In genomic region chr6:34476941-34477340, GRCh38 we compare ENCODE assay signal across 21 cellular contexts. TPM values are rescaled to one million over a fixed set of nuclear protein-coding genes. Genes with fewer than 3 reads are reported as not detected.
"Had no signal": no experiment of that assay in that cellular context is flagged by ENCODE, and none has a peak within 500 bp of the region (broad histone marks: within the 10 kb centered on the region; RNA-seq: fewer than 3 reads in every experiment).

No MANE protein-coding gene starts in this region.

- H3K4me3 ChIP-seq: dorsolateral prefrontal cortex, esophagus muscularis mucosa, gastrocnemius medialis, left ventricle myocardium inferior, sigmoid colon, smooth muscle cell, thyroid gland had no signal

- H3K9me3 ChIP-seq: gastrocnemius medialis, sigmoid colon, thyroid gland had no signal

- H3K27me3 ChIP-seq: dorsolateral prefrontal cortex, esophagus muscularis mucosa, gastrocnemius medialis, sigmoid colon, thyroid gland had no signal

- H3K4me1 ChIP-seq: esophagus muscularis mucosa, gastrocnemius medialis, left ventricle myocardium inferior, sigmoid colon, thyroid gland had no signal

- H3K4me2 ChIP-seq: smooth muscle cell had no signal

- H3K36me3 ChIP-seq: esophagus muscularis mucosa, gastrocnemius medialis, left ventricle myocardium inferior, sigmoid colon, thyroid gland had no signal

- FAIRE-seq: TTC549 had no signal

- H3K27ac ChIP-seq: dorsolateral prefrontal cortex, esophagus muscularis mucosa, gastrocnemius medialis, left ventricle myocardium inferior, sigmoid colon, thyroid gland had no signal

- DNase-seq: activated CD4-positive, alpha-beta T cell treated with anti-CD3 and anti-CD28 coated beads for 1 hour; activated gamma-delta T cell treated with Interleukin-2 at 50 U/mL for 16 hours; activated T-cell treated with anti-CD3 and anti-CD28 coated beads, Interleukin-2, amount 50 U/mL, for 1 hour; aorta; central memory CD4-positive, alpha-beta T cell; dorsolateral prefrontal cortex; effector memory CD8-positive, alpha-beta T cell; gastrocnemius medialis; hippocampal formation; left ventricle myocardium inferior; midbrain; natural killer cell; sigmoid colon; stimulated activated CD4-positive, alpha-beta T cell treated with anti-CD3 and anti-CD28 coated beads, Interleukin-4, amount 100 ng/mL, for 1 hour; stimulated activated naive CD8-positive, alpha-beta T cell treated with anti-CD3 and anti-CD28 coated beads, Interleukin-15, Interleukin-2, amounts not matched to agents 100 U/mL and 50 U/mL, for 24 hours; thyroid gland had no signal

RNA-seq across cellular contexts. Expression of gene PACSIN1, which starts 11.1 kb away (rescaled TPM):
- total RNA-seq: gastrocnemius medialis, lung microvascular endothelial cell, osteoblast, smooth muscle cell had no signal
- polyA plus RNA-seq: smooth muscle cell had no signal
